11 cellular contexts compared by ENCODE assay signal in genomic region chr5:172733974-172734346, GRCh38. TPM values are rescaled to one million over a fixed set of nuclear protein-coding genes. Genes with fewer than 3 reads are reported as not detected.
A peak's percentile ranks its signal among the peaks of the same experiment; 100 is the strongest.
DNase-seq lines count a peak whose midpoint lies in the region; ATAC-seq and TF ChIP-seq lines count a peak whose summit lies in the region.
"Had no signal": no experiment of that assay in that cellular context is flagged by ENCODE, and none has a peak within 500 bp of the region (broad histone marks: within the 10 kb centered on the region; RNA-seq: fewer than 3 reads in every experiment).

No MANE protein-coding gene starts in this region.

- H3K4me1 ChIP-seq in heart left ventricle (peaks cover 6 to 31% (median 24%) of the 10 kb centered on the region in 12 donors), parathyroid adenoma (peaks cover 9% of the 10 kb centered on the region), aorta (ENCODE audit: control insufficient read depth in 1 of 2, insufficient read depth in 2 of 2, low read length in 2 of 2) (peaks cover 0 to under 1% of the 10 kb centered on the region in 2 donors)

- H3K9me3 ChIP-seq in heart left ventricle (no peaks in the 10 kb centered on the region), parathyroid adenoma (ENCODE audit: control insufficient read depth, low read length) (no peaks in the 10 kb centered on the region), aorta (ENCODE audit: control insufficient read depth, low read length) (no peaks in the 10 kb centered on the region)

- no peak for DNase-seq in activated T-cell treated with anti-CD3 and anti-CD28 coated beads, Interleukin-2, amount 50 U/mL, for 72 hours
- no peak for DNase-seq in activated T-cell treated with anti-CD3 and anti-CD28 coated beads, Interleukin-2, amount 50 U/mL, for 4 hours
- no peak for DNase-seq in heart left ventricle
- no peak for DNase-seq in aorta
- no peak for DNase-seq in NCI-H1092 treated with DMSO at 0.1 percent for 48 hours (lab: John Stamatoyannopoulos, UW)
- DNase-seq in iPS-NIHi11 (ENCODE audit: low spot score): no peak
- DNase-seq: activated naive CD8-positive, alpha-beta T cell treated with anti-CD3 and anti-CD28 coated beads, Interleukin-2, amount 10 ng/mL, durations not matched to agents 7 days and 5 days; NCI-H446 treated with DMSO at 0.1 percent for 48 hours had no signal

- H3K9me3 Mint-ChIP-seq in activated T-cell treated with anti-CD3 and anti-CD28 coated beads, Interleukin-2, amount 50 U/mL, for 72 hours: no peaks in the 10 kb centered on the region
- no peaks in the 10 kb centered on the region for H3K9me3 Mint-ChIP-seq in activated T-cell treated with anti-CD3 and anti-CD28 coated beads, Interleukin-2, amount 50 U/mL, for 4 hours
- H3K9me3 Mint-ChIP-seq: activated naive CD8-positive, alpha-beta T cell treated with anti-CD3 and anti-CD28 coated beads, Interleukin-2, amount 10 ng/mL, durations not matched to agents 7 days and 5 days had no signal

- H2AFZ ChIP-seq in parathyroid adenoma: peak overlapping the region; percentile 86

- WGBS in heart left ventricle, 4 donors: 19 to 30% (median 22%) methylated on average over 4 of the region's 4 CpGs
- 2 to 4% methylated on average over 4 of the region's 4 CpGs for WGBS in aorta, 2 donors

- H3K27me3 ChIP-seq in heart left ventricle (no peaks in the 10 kb centered on the region), parathyroid adenoma (ENCODE audit: control insufficient read depth, insufficient read depth, low read length) (no peaks in the 10 kb centered on the region), aorta (ENCODE audit: control insufficient read depth in 1 of 2, insufficient read depth in 2 of 2, low read length in 1 of 2) (no peaks in the 10 kb centered on the region)

- no peak for TF ChIP-seq CTCF in heart left ventricle (IDR thresholded peaks at IDR 0.05)
- no peak for TF ChIP-seq CTCF in parathyroid adenoma (IDR thresholded peaks at IDR 0.05)

- H3K4me2 ChIP-seq in parathyroid adenoma (ENCODE audit: low read length): no peak overlapping the region

- H3K4me3 Mint-ChIP-seq in activated T-cell treated with anti-CD3 and anti-CD28 coated beads, Interleukin-2, amount 50 U/mL, for 72 hours: no peak overlapping the region
- no peak overlapping the region for H3K4me3 Mint-ChIP-seq in activated T-cell treated with anti-CD3 and anti-CD28 coated beads, Interleukin-2, amount 50 U/mL, for 4 hours
- H3K4me3 Mint-ChIP-seq: activated naive CD8-positive, alpha-beta T cell treated with anti-CD3 and anti-CD28 coated beads, Interleukin-2, amount 10 ng/mL, durations not matched to agents 7 days and 5 days had no signal

- H3K9ac ChIP-seq in parathyroid adenoma: no peak overlapping the region

- intact Hi-C loops in heart left ventricle (cut with DNase I) (loop anchor here in 1 of 10 donors (5.0 kb wide), 1 partner anchor 33 kb away; no protein-coding TSS in a partner anchor), aorta (cut with DNase I) (loop anchor here in 1 of 2 donors (1.0 kb wide), 1 partner anchor 32 kb away; no protein-coding TSS in a partner anchor)

- H3K36me3 ChIP-seq in heart left ventricle (no peaks in the 10 kb centered on the region), parathyroid adenoma (ENCODE audit: control insufficient read depth, insufficient read depth, low read length) (no peaks in the 10 kb centered on the region), aorta (ENCODE audit: control insufficient read depth in 1 of 2, insufficient read depth in 2 of 2, low read length in 1 of 2) (no peaks in the 10 kb centered on the region)

- no peaks in the 10 kb centered on the region for H3K4me1 Mint-ChIP-seq in activated T-cell treated with anti-CD3 and anti-CD28 coated beads, Interleukin-2, amount 50 U/mL, for 72 hours (ENCODE audit: low read depth)
- H3K4me1 Mint-ChIP-seq in activated T-cell treated with anti-CD3 and anti-CD28 coated beads, Interleukin-2, amount 50 U/mL, for 4 hours (ENCODE audit: low read depth): no peaks in the 10 kb centered on the region
- H3K4me1 Mint-ChIP-seq: activated naive CD8-positive, alpha-beta T cell treated with anti-CD3 and anti-CD28 coated beads, Interleukin-2, amount 10 ng/mL, durations not matched to agents 7 days and 5 days had no signal

- no peaks in the 10 kb centered on the region for H3K79me2 ChIP-seq in parathyroid adenoma

- peak overlapping the region; percentile 75 for H3K27ac Mint-ChIP-seq in activated T-cell treated with anti-CD3 and anti-CD28 coated beads, Interleukin-2, amount 50 U/mL, for 72 hours
- H3K27ac Mint-ChIP-seq: activated naive CD8-positive, alpha-beta T cell treated with anti-CD3 and anti-CD28 coated beads, Interleukin-2, amount 10 ng/mL, durations not matched to agents 7 days and 5 days had no signal

- no peak for TF ChIP-seq POLR2A in heart left ventricle (IDR thresholded peaks at IDR 0.05)

- H3K4me3 ChIP-seq in heart left ventricle (peak overlapping the region in 2 of 12 donors; percentile 3 to 12), parathyroid adenoma (ENCODE audit: low read depth, low read length) (no peak overlapping the region), aorta (ENCODE audit: low read length in 2 of 2) (no peak overlapping the region)

- H3K27ac ChIP-seq in heart left ventricle (peak overlapping the region; percentile 86 to 100 (median 96)), parathyroid adenoma (peak overlapping the region; percentile 72), aorta (ENCODE audit: low read depth in 1 of 2, low read length in 2 of 2) (peak overlapping the region; percentile 97 to 99)
- H3K27ac ChIP-seq: 22Rv1 had no signal

- no peaks in the 10 kb centered on the region for H3K36me3 Mint-ChIP-seq in activated T-cell treated with anti-CD3 and anti-CD28 coated beads, Interleukin-2, amount 50 U/mL, for 72 hours (ENCODE audit: insufficient read depth in 2 of 2)
- H3K36me3 Mint-ChIP-seq in activated T-cell treated with anti-CD3 and anti-CD28 coated beads, Interleukin-2, amount 50 U/mL, for 4 hours (ENCODE audit: insufficient read depth): no peaks in the 10 kb centered on the region
- H3K36me3 Mint-ChIP-seq: activated naive CD8-positive, alpha-beta T cell treated with anti-CD3 and anti-CD28 coated beads, Interleukin-2, amount 10 ng/mL, durations not matched to agents 7 days and 5 days had no signal

- ATAC-seq in activated T-cell treated with anti-CD3 and anti-CD28 coated beads, Interleukin-2, amount 50 U/mL, for 72 hours (replicated peaks in 1 of 2): no peak
- no peak for ATAC-seq in activated T-cell treated with anti-CD3 and anti-CD28 coated beads, Interleukin-2, amount 50 U/mL, for 4 hours
- ATAC-seq in heart left ventricle (peak; percentile 5 to 44 (median 29)), aorta (ENCODE audit: low FRiP score) (peak; percentile 4), HG03354 (IDR thresholded peaks at IDR 0.05; ENCODE audit: poor library complexity, severe bottlenecking, unreplicated experiment) (no peak)

- no peaks in the 10 kb centered on the region for H3K27me3 Mint-ChIP-seq in activated T-cell treated with anti-CD3 and anti-CD28 coated beads, Interleukin-2, amount 50 U/mL, for 72 hours (ENCODE audit: low read depth)
- no peaks in the 10 kb centered on the region for H3K27me3 Mint-ChIP-seq in activated T-cell treated with anti-CD3 and anti-CD28 coated beads, Interleukin-2, amount 50 U/mL, for 4 hours (ENCODE audit: low read depth)
- H3K27me3 Mint-ChIP-seq: activated naive CD8-positive, alpha-beta T cell treated with anti-CD3 and anti-CD28 coated beads, Interleukin-2, amount 10 ng/mL, durations not matched to agents 7 days and 5 days had no signal

RNA-seq across cellular contexts. Expression of gene DUSP1, which starts 37.0 kb away (rescaled TPM):
- 10 to 100 TPM; 14.5 to 24.5 TPM for total RNA-seq in activated T-cell treated with anti-CD3 and anti-CD28 coated beads, Interleukin-2, amount 50 U/mL, for 72 hours
- total RNA-seq in activated T-cell treated with anti-CD3 and anti-CD28 coated beads, Interleukin-2, amount 50 U/mL, for 4 hours: 10 to 100 TPM; 11.4 to 15.0 (median 15.0) TPM
- total RNA-seq in heart left ventricle (100 to 1,000 TPM in 4 of 9 donors, 10 to 100 TPM in 5; 39.9 to 335 (median 78.2) TPM), aorta (1,000 to 10,000 TPM in 1 of 2 donors, 100 to 1,000 TPM in 1; 293 to 1,994 TPM)
- polyA plus RNA-seq in heart left ventricle (100 to 1,000 TPM in 1 of 2 donors, 10 to 100 TPM in 1; 24.3 to 116 TPM), aorta (100 to 1,000 TPM; 178 to 515 TPM)

Comparison
In these comparisons a context has a peak if more than half of its experiments do, and no peak if none do; other contexts are left out.
1. ATAC-seq: peak in heart left ventricle (4 of 4) and aorta (single experiment); none in activated T-cell treated with anti-CD3 and anti-CD28 coated beads, Interleukin-2, amount 50 U/mL, for 72 hours (0 of 2), activated T-cell treated with anti-CD3 and anti-CD28 coated beads, Interleukin-2, amount 50 U/mL, for 4 hours (0 of 2) and HG03354 (single experiment).
2. Peak in every context shown above with its lines, with median percentiles within 50 percentile points of each other: H3K27ac ChIP-seq.